In genomic region chr6:25863360-25863759, GRCh38 we compare ENCODE assay signal across 1 cellular context.
TF ChIP-seq lines count a peak whose summit lies in the region.

No MANE protein-coding gene starts in this region.

TF ChIP-seq in HepG2, 621 proteins besides CTCF, POLR2A, EP300 and RAD21 (continued from another document and continues in another):
- TF ChIP-seq ZGPAT (CRISPR knock-in tag; IDR thresholded peaks at IDR 0.05) (0 out of 2 replicates have a peak, but pooled peaks have one; percentile 28), TIGD3 (CRISPR knock-in tag; IDR thresholded peaks at IDR 0.05; ENCODE audit: borderline replicate concordance) (no peak), PCBP2 (optimal IDR thresholded peaks at IDR 0.05; ENCODE audit: low read depth, low read length, poor library complexity, severe bottlenecking) (no peak), ZNF296 (CRISPR knock-in tag; conservative IDR thresholded peaks at IDR 0.05) (no peak), SRY (CRISPR knock-in tag; IDR thresholded peaks at IDR 0.05) (no peak), IRF2 (CRISPR knock-in tag; IDR thresholded peaks at IDR 0.05) (0 out of 2 replicates have a peak, but pooled peaks have one; percentile 34), FOXA1 (IDR thresholded peaks at IDR 0.05) (no peak), FOXA1 (CRISPR knock-in tag; IDR thresholded peaks at IDR 0.05) (peak; percentile 21; the same call in 1 of the 2 replicates), RFX3 (CRISPR knock-in tag; IDR thresholded peaks at IDR 0.05) (no peak), ZNF572 (CRISPR knock-in tag; IDR thresholded peaks at IDR 0.05) (no peak), E2F5 (CRISPR knock-in tag; conservative IDR thresholded peaks at IDR 0.05) (no peak), SIN3B (IDR thresholded peaks at IDR 0.05; ENCODE audit: low read length) (no peak), ARID4A (CRISPR knock-in tag; IDR thresholded peaks at IDR 0.05; ENCODE audit: borderline replicate concordance) (no peak; the same call in 1 of the 2 replicates), KMT2A (CRISPR knock-in tag; IDR thresholded peaks at IDR 0.05) (no peak), SNAPC5 (CRISPR knock-in tag; IDR thresholded peaks at IDR 0.05; ENCODE audit: borderline replicate concordance) (no peak), MAX (IDR thresholded peaks at IDR 0.05) (peak; percentile 55), TCF12 (IDR thresholded peaks at IDR 0.05) (no peak), TCF12 (CRISPR knock-in tag; IDR thresholded peaks at IDR 0.05) (no peak), RBM39 (IDR thresholded peaks at IDR 0.05; ENCODE audit: low read depth, low read length, poor library complexity, severe bottlenecking) (no peak), HOXA7 (CRISPR knock-in tag; IDR thresholded peaks at IDR 0.05) (no peak), TBP (CRISPR knock-in tag; IDR thresholded peaks at IDR 0.05) (no peak), SIN3A (IDR thresholded peaks at IDR 0.05; ENCODE audit: borderline replicate concordance, low read depth, low read length) (no peak), HNF4A (CRISPR knock-in tag; IDR thresholded peaks at IDR 0.05) (0 out of 2 replicates have a peak, but pooled peaks have one; percentile 16), BCL6 (CRISPR knock-in tag; IDR thresholded peaks at IDR 0.05) (peak; percentile 76), ZFY (CRISPR knock-in tag; IDR thresholded peaks at IDR 0.05) (no peak), ZNF510 (CRISPR knock-in tag; IDR thresholded peaks at IDR 0.05; ENCODE audit: low read depth) (no peak), SOX5 (CRISPR knock-in tag; IDR thresholded peaks at IDR 0.05; ENCODE audit: borderline replicate concordance) (peak; percentile 35; the same call in 1 of the 2 replicates), DDIT3 (CRISPR knock-in tag; IDR thresholded peaks at IDR 0.05) (no peak), ZSCAN5A (CRISPR knock-in tag; IDR thresholded peaks at IDR 0.05; ENCODE audit: borderline replicate concordance) (no peak), MAF1 (CRISPR knock-in tag; IDR thresholded peaks at IDR 0.05; ENCODE audit: borderline replicate concordance) (no peak), ATF5 (CRISPR knock-in tag; IDR thresholded peaks at IDR 0.05; ENCODE audit: low read depth) (no peak), PLRG1 (conservative IDR thresholded peaks at IDR 0.05) (no peak), SP5 (CRISPR knock-in tag; IDR thresholded peaks at IDR 0.05; ENCODE audit: borderline replicate concordance, low read depth) (no peak), ZNF10 (CRISPR knock-in tag; IDR thresholded peaks at IDR 0.05; ENCODE audit: borderline replicate concordance, low read depth) (no peak), ZSCAN21 (CRISPR knock-in tag; IDR thresholded peaks at IDR 0.05; ENCODE audit: borderline replicate concordance) (no peak), HMGXB4 (CRISPR knock-in tag; IDR thresholded peaks at IDR 0.05; ENCODE audit: borderline replicate concordance in 1 of 2, low read depth in 1 of 2) (no peak), ZNF224 (CRISPR knock-in tag; IDR thresholded peaks at IDR 0.05) (no peak), MEF2D (CRISPR knock-in tag; IDR thresholded peaks at IDR 0.05) (0 out of 2 replicates have a peak, but pooled peaks have one; percentile 56), ZNF609 (CRISPR knock-in tag; IDR thresholded peaks at IDR 0.05; ENCODE audit: borderline replicate concordance) (peak; percentile 39; the same call in 1 of the 2 replicates), ZNF337 (CRISPR knock-in tag; IDR thresholded peaks at IDR 0.05; ENCODE audit: borderline replicate concordance, low read depth) (no peak), ZNF891 (CRISPR knock-in tag; IDR thresholded peaks at IDR 0.05) (no peak), IKZF4 (CRISPR knock-in tag; IDR thresholded peaks at IDR 0.05; ENCODE audit: borderline replicate concordance, low read depth, not compliant biosample characterization) (no peak), ARID3A (IDR thresholded peaks at IDR 0.05; ENCODE audit: low read depth, low read length) (0 out of 2 replicates have a peak, but pooled peaks have one; percentile 30), PAX8 (CRISPR knock-in tag; IDR thresholded peaks at IDR 0.05; ENCODE audit: borderline replicate concordance) (no peak), ZNF260 (CRISPR knock-in tag; IDR thresholded peaks at IDR 0.05; ENCODE audit: borderline replicate concordance, low read depth) (no peak)
